21 cellular contexts compared by ENCODE assay signal in genomic region chr12:92056290-92056689, GRCh38.
DNase-seq lines count a peak whose midpoint lies in the region; ATAC-seq, FAIRE-seq and TF ChIP-seq lines count a peak whose summit lies in the region.
"Had no signal": no experiment of that assay in that cellular context is flagged by ENCODE, and none has a peak within 500 bp of the region (broad histone marks: within the 10 kb centered on the region; RNA-seq: fewer than 3 reads in every experiment).

No MANE protein-coding gene starts in this region.

- peak overlapping the region; percentile 97 for H3K27ac Mint-ChIP-seq in activated naive CD4-positive, alpha-beta T cell treated with anti-CD3 and anti-CD28 coated beads, Interleukin-2, amount 50 U/mL, for 24 hours
- peak overlapping the region; percentile 94 for H3K27ac Mint-ChIP-seq in activated T-helper 17 cell treated with anti-CD3 and anti-CD28 coated beads, Interleukin-2, amount 50 U/mL, for 72 hours
- H3K27ac Mint-ChIP-seq: naive B cell had no signal

- H3K27ac ChIP-seq in MM.1S (ENCODE audit: low read length) (peak overlapping the region; percentile 26; the same call in 1 of the 2 replicates), SJCRH30 (no peak overlapping the region)
- H3K27ac ChIP-seq: thyroid gland had no signal

- H3K9ac ChIP-seq in MM.1S (ENCODE audit: low read length): no peak overlapping the region

- peak; percentile 65 for FAIRE-seq in islet of Langerhans (lab: Jason Lieb, UNC)
- FAIRE-seq: bronchial epithelial cell, GM12892, GM19239 had no signal

- H3K9me3 ChIP-seq in MM.1S (replicated peaks; ENCODE audit: insufficient read depth, low read length): no peaks in the 10 kb centered on the region
- no peaks in the 10 kb centered on the region for H3K9me3 ChIP-seq in SJCRH30 (replicated peaks)
- H3K9me3 ChIP-seq: thyroid gland had no signal

- ATAC-seq in activated T-helper 17 cell treated with anti-CD3 and anti-CD28 coated beads, Interleukin-2, amount 50 U/mL, for 72 hours (replicated peaks): no peak
- no peak for ATAC-seq in HG03342 (IDR thresholded peaks at IDR 0.05; ENCODE audit: unreplicated experiment)

- H3K79me2 ChIP-seq in MM.1S (ENCODE audit: low read length): no peaks in the 10 kb centered on the region

- H3K4me1 Mint-ChIP-seq in activated naive CD4-positive, alpha-beta T cell treated with anti-CD3 and anti-CD28 coated beads, Interleukin-2, amount 50 U/mL, for 24 hours: peaks cover 94% of the 10 kb centered on the region
- H3K4me1 Mint-ChIP-seq in activated T-helper 17 cell treated with anti-CD3 and anti-CD28 coated beads, Interleukin-2, amount 50 U/mL, for 72 hours: peaks cover 55% of the 10 kb centered on the region

- peak overlapping the region; percentile 85 for H3K4me3 Mint-ChIP-seq in activated naive CD4-positive, alpha-beta T cell treated with anti-CD3 and anti-CD28 coated beads, Interleukin-2, amount 50 U/mL, for 24 hours
- peak overlapping the region; percentile 74 for H3K4me3 Mint-ChIP-seq in activated T-helper 17 cell treated with anti-CD3 and anti-CD28 coated beads, Interleukin-2, amount 50 U/mL, for 72 hours
- H3K4me3 Mint-ChIP-seq: naive B cell had no signal

- H4K20me1 ChIP-seq in MM.1S (ENCODE audit: insufficient read depth, low read length): no peaks in the 10 kb centered on the region

- peaks cover 22% of the 10 kb centered on the region for H3F3A ChIP-seq in MM.1S (ENCODE audit: insufficient read depth, low read length)

- peaks cover 43% of the 10 kb centered on the region for H3K36me3 Mint-ChIP-seq in activated naive CD4-positive, alpha-beta T cell treated with anti-CD3 and anti-CD28 coated beads, Interleukin-2, amount 50 U/mL, for 24 hours
- peaks cover 12% of the 10 kb centered on the region for H3K36me3 Mint-ChIP-seq in activated T-helper 17 cell treated with anti-CD3 and anti-CD28 coated beads, Interleukin-2, amount 50 U/mL, for 72 hours (ENCODE audit: low read depth)

- H3K4me2 ChIP-seq in MM.1S (ENCODE audit: low read depth, low read length): peak overlapping the region; percentile 26

- H3K9me3 Mint-ChIP-seq in activated naive CD4-positive, alpha-beta T cell treated with anti-CD3 and anti-CD28 coated beads, Interleukin-2, amount 50 U/mL, for 24 hours: peaks cover 10% of the 10 kb centered on the region
- peaks cover 5% of the 10 kb centered on the region for H3K9me3 Mint-ChIP-seq in activated T-helper 17 cell treated with anti-CD3 and anti-CD28 coated beads, Interleukin-2, amount 50 U/mL, for 72 hours

- no peaks in the 10 kb centered on the region for H3K9me2 ChIP-seq in MM.1S (replicated peaks; ENCODE audit: insufficient read depth, low read length)

- H3K4me3 ChIP-seq in MM.1S (ENCODE audit: low read length) (no peak overlapping the region), SJCRH30 (no peak overlapping the region)
- H3K4me3 ChIP-seq: thyroid gland had no signal

- peaks cover 56% of the 10 kb centered on the region for H3K4me1 ChIP-seq in MM.1S (ENCODE audit: low read length)
- no peaks in the 10 kb centered on the region for H3K4me1 ChIP-seq in SJCRH30
- H3K4me1 ChIP-seq: thyroid gland had no signal

- no peaks in the 10 kb centered on the region for H3K27me3 Mint-ChIP-seq in activated naive CD4-positive, alpha-beta T cell treated with anti-CD3 and anti-CD28 coated beads, Interleukin-2, amount 50 U/mL, for 24 hours
- H3K27me3 Mint-ChIP-seq in activated T-helper 17 cell treated with anti-CD3 and anti-CD28 coated beads, Interleukin-2, amount 50 U/mL, for 72 hours: no peaks in the 10 kb centered on the region
- H3K27me3 Mint-ChIP-seq: naive B cell had no signal

- H3K27me3 ChIP-seq in MM.1S (replicated peaks; ENCODE audit: insufficient read depth, low read length) (no peaks in the 10 kb centered on the region), SJCRH30 (no peaks in the 10 kb centered on the region)
- H3K27me3 ChIP-seq: thyroid gland had no signal

- no peak overlapping the region for H2AFZ ChIP-seq in MM.1S (ENCODE audit: low read length)

- DNase-seq in activated naive CD4-positive, alpha-beta T cell treated with anti-CD3 and anti-CD28 coated beads, Interleukin-2, amount 50 U/mL, for 16 hours: no peak
- no peak for DNase-seq in MM.1S
- DNase-seq in mesenteric fat pad (ENCODE audit: low spot score): no peak
- DNase-seq in SJCRH30: no peak
- DNase-seq: amniotic stem cell; COR-L47; cortex of kidney; DND-41; mesendoderm; naive B cell; NCI-H187; retina; stimulated activated CD4-positive, alpha-beta T cell treated with anti-CD3 and anti-CD28 coated beads, Interleukin-2, amount 100 ng/mL, for 48 hours; thyroid gland had no signal

- TF ChIP-seq CTCF in MM.1S (IDR thresholded peaks at IDR 0.05; ENCODE audit: low read length): no peak

- H3K36me3 ChIP-seq in MM.1S (replicated peaks; ENCODE audit: insufficient read depth, low read length): no peaks in the 10 kb centered on the region
- H3K36me3 ChIP-seq in SJCRH30: no peaks in the 10 kb centered on the region
- H3K36me3 ChIP-seq: thyroid gland had no signal
